In the genomic region with DNA sequence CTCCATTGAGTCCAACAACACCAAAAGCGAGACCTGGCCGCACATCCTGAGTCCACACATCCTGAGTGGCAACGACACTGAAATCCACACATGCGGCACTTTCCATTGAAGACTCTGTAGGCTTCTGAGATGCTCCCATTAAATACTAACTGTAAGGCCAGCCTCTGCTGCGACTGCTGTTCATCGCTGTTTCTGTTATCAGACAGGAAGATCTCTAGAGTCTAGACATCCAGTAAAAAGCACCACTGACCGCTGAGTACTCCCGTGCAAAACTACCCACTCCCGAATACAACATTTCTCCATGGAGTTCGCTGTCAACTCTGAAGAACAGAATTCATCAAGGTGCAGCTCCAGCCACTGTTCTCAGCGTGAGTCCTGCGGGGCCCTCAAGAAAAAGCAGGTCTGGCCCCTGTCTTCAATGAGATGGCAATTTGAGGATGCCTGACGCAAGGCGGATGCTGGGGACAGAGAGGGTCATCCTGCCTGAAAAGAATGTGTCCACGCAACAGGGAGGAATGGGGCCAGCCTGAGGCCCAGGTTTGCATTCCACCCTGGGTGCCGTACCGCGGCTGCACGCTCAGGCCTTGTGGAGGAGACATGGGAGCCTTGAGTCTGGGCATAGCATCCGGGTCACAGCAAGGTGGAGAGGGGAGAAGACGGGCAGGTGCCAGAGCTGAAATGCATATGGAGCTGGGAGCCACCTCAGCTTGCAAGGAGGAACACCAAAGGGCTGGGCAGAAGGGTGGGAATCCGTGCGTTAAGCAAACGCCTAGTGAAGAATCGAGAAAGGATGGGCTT, we compare ENCODE assay signal across 22 cellular contexts.
"Had no signal": no experiment of that assay in that cellular context is flagged by ENCODE, and none has a peak within 500 bp of the region (broad histone marks: within the 10 kb centered on the region; RNA-seq: fewer than 3 reads in every experiment).

No MANE protein-coding gene starts in this region.

- H3K27me3 ChIP-seq: colonic mucosa, heart left ventricle, pancreas, right lobe of liver, stomach had no signal

- H3K9me3 ChIP-seq: colonic mucosa, heart left ventricle, mucosa of descending colon, pancreas, prostate gland, right lobe of liver, stomach had no signal

- ATAC-seq: heart left ventricle; mucosa of descending colon; naive thymus-derived CD8-positive, alpha-beta T cell; pancreas; right lobe of liver had no signal

- H3K4me1 ChIP-seq: colonic mucosa, pancreas, prostate gland, right lobe of liver had no signal

- H3K36me3 ChIP-seq: colonic mucosa, pancreas, prostate gland had no signal

- DNase-seq: colonic mucosa; dermis blood vessel endothelial cell; endodermal cell; foreskin melanocyte; heart left ventricle; hippocampal formation; kidney glomerular epithelial cell; mammary epithelial cell; mucosa of descending colon; naive thymus-derived CD8-positive, alpha-beta T cell; occipital lobe; right lobe of liver; stimulated activated CD4-positive, alpha-beta T cell treated with anti-CD3 and anti-CD28 coated beads, Interleukin-2, amount 100 ng/mL, for 24 hours; stimulated activated CD4-positive, alpha-beta T cell treated with anti-CD3 and anti-CD28 coated beads, Interleukin-4, amount 100 ng/mL, for 4 hours; stimulated activated naive CD4-positive, alpha-beta T cell; stomach; substantia nigra; trophoblast cell had no signal

- H3K9me3 Mint-ChIP-seq: endodermal cell; naive thymus-derived CD8-positive, alpha-beta T cell; neural crest cell had no signal

- H3K27ac ChIP-seq: colonic mucosa, heart left ventricle, pancreas, prostate gland, right lobe of liver, skin epidermis, stomach had no signal

- H3K4me3 ChIP-seq: colonic mucosa, heart left ventricle, mucosa of descending colon, pancreas, prostate gland, right lobe of liver, skin epidermis, stomach had no signal

- H3K4me3 Mint-ChIP-seq: endodermal cell, neural crest cell had no signal

- H3K4me1 Mint-ChIP-seq: endodermal cell had no signal

- H3K27me3 Mint-ChIP-seq: naive thymus-derived CD8-positive, alpha-beta T cell had no signal
